In genomic region chr4:36489798-36490197, GRCh38 we compare ENCODE assay signal across 28 cellular contexts.
"Had no signal": no experiment of that assay in that cellular context is flagged by ENCODE, and none has a peak within 500 bp of the region (broad histone marks: within the 10 kb centered on the region; RNA-seq: fewer than 3 reads in every experiment).

No MANE protein-coding gene starts in this region.

- H3K4me2 ChIP-seq: hepatocyte had no signal

- H3K27ac Mint-ChIP-seq: dendritic cell treated with granulocyte-macrophage colony-stimulating factor and Interleukin-4, amounts not matched to agents 40 ng/mL and 50 ng/mL, for 4 days; effector memory CD8-positive, alpha-beta T cell; endodermal cell had no signal

- DNase-seq: colonic mucosa; cortex of kidney; dermis blood vessel endothelial cell; dorsolateral prefrontal cortex; effector CD4-positive, alpha-beta T cell; effector CD8-positive, alpha-beta T cell; effector memory CD4-positive, alpha-beta T cell; effector memory CD8-positive, alpha-beta T cell; endodermal cell; erythroblast; esophagus squamous epithelium; foreskin fibroblast; foreskin melanocyte; gastrocnemius medialis; glutamatergic neuron; head of caudate nucleus; heart left ventricle; heart right ventricle had no signal

- H3K79me2 ChIP-seq: hepatocyte had no signal

- H3K27ac ChIP-seq: colonic mucosa, coronary artery, dorsolateral prefrontal cortex, epithelial cell of prostate, esophagus muscularis mucosa, esophagus squamous epithelium, gastrocnemius medialis, gastroesophageal sphincter, heart left ventricle, heart right ventricle, hepatocyte had no signal

- H3K9me3 Mint-ChIP-seq: dendritic cell treated with granulocyte-macrophage colony-stimulating factor and Interleukin-4, amounts not matched to agents 40 ng/mL and 50 ng/mL, for 4 days; effector memory CD8-positive, alpha-beta T cell; endodermal cell had no signal

- H3K4me3 ChIP-seq: colonic mucosa, coronary artery, dorsolateral prefrontal cortex, esophagus muscularis mucosa, esophagus squamous epithelium, gastrocnemius medialis, gastroesophageal sphincter, heart left ventricle, heart right ventricle, hepatocyte had no signal

- H3K4me1 ChIP-seq: colonic mucosa, esophagus muscularis mucosa, esophagus squamous epithelium, gastrocnemius medialis, gastroesophageal sphincter, heart left ventricle, heart right ventricle had no signal

- H3K27me3 ChIP-seq: colonic mucosa, dorsolateral prefrontal cortex, esophagus muscularis mucosa, esophagus squamous epithelium, gastrocnemius medialis, gastroesophageal sphincter, heart left ventricle, heart right ventricle, hepatocyte had no signal

- H3K9me3 ChIP-seq: colonic mucosa, esophagus muscularis mucosa, esophagus squamous epithelium, gastrocnemius medialis, gastroesophageal sphincter, heart left ventricle, heart right ventricle had no signal

- H2AFZ ChIP-seq: hepatocyte had no signal

- H3K4me3 Mint-ChIP-seq: dendritic cell treated with granulocyte-macrophage colony-stimulating factor and Interleukin-4, amounts not matched to agents 40 ng/mL and 50 ng/mL, for 4 days; effector memory CD8-positive, alpha-beta T cell; endodermal cell had no signal

- FAIRE-seq: colon, endometrium, frontal cortex had no signal

- H3K27me3 Mint-ChIP-seq: dendritic cell treated with granulocyte-macrophage colony-stimulating factor and Interleukin-4, amounts not matched to agents 40 ng/mL and 50 ng/mL, for 4 days had no signal

- ATAC-seq: effector memory CD8-positive, alpha-beta T cell; esophagus mucosa; gastrocnemius medialis; gastroesophageal sphincter; heart left ventricle; heart right ventricle had no signal

- H3K36me3 ChIP-seq: colonic mucosa, esophagus muscularis mucosa, esophagus squamous epithelium, gastrocnemius medialis, gastroesophageal sphincter, heart left ventricle, heart right ventricle had no signal
